Comparison of ENCODE assay signal across 8 cellular contexts in genomic region chr20:25623736-25624499, GRCh38. TPM values are rescaled to one million over a fixed set of nuclear protein-coding genes. Genes with fewer than 3 reads are reported as not detected.
DNase-seq lines count a peak whose midpoint lies in the region; ATAC-seq and TF ChIP-seq lines count a peak whose summit lies in the region.

Gene NANP (minus strand): TSS chr20:25624014. CDS start chr20:25623948, 66 bp downstream.

- H3F3A ChIP-seq in MM.1S (ENCODE audit: insufficient read depth, low read length), result peaks cover 16% of the 10 kb centered on the region
- H3F3A ChIP-seq in neural progenitor cell (ENCODE audit: low read depth), result peaks cover 13% of the 10 kb centered on the region

- peak within 1 kb of the TSS; percentile 96 for H3K27ac Mint-ChIP-seq in neural progenitor cell

- H3K27me3 Mint-ChIP-seq in neural progenitor cell (ENCODE audit: insufficient read depth, low read depth), result peaks cover 7% of the 10 kb centered on the region

- H3K4me1 ChIP-seq in MM.1S (ENCODE audit: low read length) (peaks cover 10% of the 10 kb centered on the region; the same call in 1 of the 2 replicates), foreskin keratinocyte (peaks cover 14% of the 10 kb centered on the region), neural progenitor cell (peaks cover 7% of the 10 kb centered on the region), stomach smooth muscle (ENCODE audit: control insufficient read depth, insufficient read depth, low read length) (peaks cover 9% of the 10 kb centered on the region)

- peak within 1 kb of the TSS; percentile 77 for H3K4me3 ChIP-seq in MM.1S (ENCODE audit: low read length)
- H3K4me3 ChIP-seq in neural progenitor cell, result peak within 1 kb of the TSS; percentile 52
- peak within 1 kb of the TSS; percentile 78 to 88 for H3K4me3 ChIP-seq in stomach smooth muscle (ENCODE audit: low read length in 2 of 2)

- H3K4me3 Mint-ChIP-seq in neural progenitor cell, result peak within 1 kb of the TSS; percentile 86

- H3K79me2 ChIP-seq in MM.1S (ENCODE audit: low read length), result peaks cover 48% of the 10 kb centered on the region
- H3K79me2 ChIP-seq in neural progenitor cell (ENCODE audit: low read depth), result peaks cover 9% of the 10 kb centered on the region

- H3K9me3 Mint-ChIP-seq in neural progenitor cell, result no peaks in the 10 kb centered on the region

- no peaks in the 10 kb centered on the region for H4K20me1 ChIP-seq in MM.1S (ENCODE audit: insufficient read depth, low read length)
- H4K20me1 ChIP-seq in neural progenitor cell (ENCODE audit: low read depth), result no peaks in the 10 kb centered on the region

- H3K9me3 ChIP-seq in MM.1S (replicated peaks; ENCODE audit: insufficient read depth, low read length) (no peaks in the 10 kb centered on the region), neural progenitor cell (ENCODE audit: low read depth) (no peaks in the 10 kb centered on the region), stomach smooth muscle (ENCODE audit: control insufficient read depth in 2 of 2, low read length in 2 of 2) (no peaks in the 10 kb centered on the region)

- H3K36me3 ChIP-seq in MM.1S (replicated peaks; ENCODE audit: insufficient read depth, low read length) (no peaks in the 10 kb centered on the region), neural progenitor cell (no peaks in the 10 kb centered on the region), stomach smooth muscle (ENCODE audit: control insufficient read depth in 2 of 2, insufficient read depth in 2 of 2, low read length in 2 of 2) (no peaks in the 10 kb centered on the region)

- peaks cover 18% of the 10 kb centered on the region for H3K36me3 Mint-ChIP-seq in neural progenitor cell

- no peaks in the 10 kb centered on the region for H3K27me3 ChIP-seq in MM.1S (replicated peaks; ENCODE audit: insufficient read depth, low read length)
- no peaks in the 10 kb centered on the region for H3K27me3 ChIP-seq in foreskin keratinocyte
- H3K27me3 ChIP-seq in neural progenitor cell, result peaks cover 31% of the 10 kb centered on the region
- no peaks in the 10 kb centered on the region for H3K27me3 ChIP-seq in stomach smooth muscle (ENCODE audit: control insufficient read depth in 1 of 2, insufficient read depth in 2 of 2, low read length in 2 of 2)

- TF ChIP-seq CTCF in MM.1S (IDR thresholded peaks at IDR 0.05; ENCODE audit: low read length) (no peak), foreskin keratinocyte (conservative IDR thresholded peaks at IDR 0.05) (peak; percentile 31), neural progenitor cell (IDR thresholded peaks at IDR 0.05) (no peak)

- H3K9ac ChIP-seq in MM.1S (ENCODE audit: low read length) (peak within 1 kb of the TSS; percentile 92), neural progenitor cell (no peak within 1 kb of the TSS), stomach smooth muscle (ENCODE audit: low read length in 2 of 2) (peak within 1 kb of the TSS; percentile 83 to 91)

- H3K4me1 Mint-ChIP-seq in neural progenitor cell, result peaks cover 18% of the 10 kb centered on the region

- no peaks in the 10 kb centered on the region for H3K9me2 ChIP-seq in MM.1S (replicated peaks; ENCODE audit: insufficient read depth, low read length)

- H2AFZ ChIP-seq in MM.1S (ENCODE audit: low read length) (peak within 1 kb of the TSS; percentile 93), neural progenitor cell (replicated peaks) (peak within 1 kb of the TSS; percentile 82)

- DNase-seq in GF-D8 (lab: John Stamatoyannopoulos, UW), result peak; percentile 95
- peak; percentile 98 for DNase-seq in HCEC 1CT
- peak; percentile 95 for DNase-seq in MM.1S
- DNase-seq in SHP77 treated with DMSO at 0.1 percent for 48 hours (lab: John Stamatoyannopoulos, UW), result peak; percentile 99
- peak; percentile 70 for DNase-seq in activated gamma-delta T cell treated with Interleukin-2 at 50 U/mL for 16 hours
- DNase-seq in foreskin keratinocyte, result peak; percentile 94 to 97
- DNase-seq in neural progenitor cell (ENCODE audit: low spot score), result peak; percentile 96

- H3K27ac ChIP-seq in MM.1S (ENCODE audit: low read length), result peak within 1 kb of the TSS; percentile 93
- peak within 1 kb of the TSS; percentile 94 for H3K27ac ChIP-seq in foreskin keratinocyte
- no peak within 1 kb of the TSS for H3K27ac ChIP-seq in neural progenitor cell
- peak within 1 kb of the TSS; percentile 89 for H3K27ac ChIP-seq in stomach smooth muscle (ENCODE audit: low read length)

- H3K4me2 ChIP-seq in MM.1S (ENCODE audit: low read depth, low read length), result peak within 1 kb of the TSS; percentile 93
- H3K4me2 ChIP-seq in neural progenitor cell, result peak within 1 kb of the TSS; percentile 83

- peak; percentile 92 for ATAC-seq in foreskin keratinocyte

RNA-seq across cellular contexts. Expression of gene NANP, which starts in this region (rescaled TPM):
- total RNA-seq in foreskin keratinocyte (10.2 and 10.3 TPM in 2 replicates), neural progenitor cell (ENCODE audit: low replicate concordance) (3.5 and 3.8 TPM in 2 replicates)
- 4.0 and 5.0 TPM in 2 replicates for polyA plus RNA-seq in foreskin keratinocyte
